Comparison of ENCODE assay signal across 19 cellular contexts in the genomic region with DNA sequence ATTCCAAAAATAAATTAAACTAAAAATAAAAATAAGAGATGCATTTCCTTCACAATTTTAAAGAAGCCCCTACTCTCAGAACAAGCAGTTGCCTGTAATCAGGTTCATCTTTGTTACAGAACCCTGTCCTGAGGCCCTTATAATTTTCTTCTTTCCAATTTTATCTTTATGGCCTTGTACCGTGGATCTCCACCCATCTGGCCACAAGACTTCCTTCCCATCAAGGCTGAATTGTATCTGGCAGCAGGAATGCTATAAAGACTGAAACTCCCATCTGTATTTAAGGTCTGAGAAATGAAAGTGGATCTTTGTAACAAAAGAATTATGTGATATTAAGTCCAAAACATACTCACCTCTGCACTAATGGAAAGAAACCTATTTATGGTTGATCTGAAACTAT.
A peak's percentile ranks its signal among the peaks of the same experiment; 100 is the strongest.
DNase-seq lines count a peak whose midpoint lies in the region; ATAC-seq and TF ChIP-seq lines count a peak whose summit lies in the region.
"Had no signal": no experiment of that assay in that cellular context is flagged by ENCODE, and none has a peak within 500 bp of the region (broad histone marks: within the 10 kb centered on the region; RNA-seq: fewer than 3 reads in every experiment).

No MANE protein-coding gene starts in this region.

- no peaks in the 10 kb centered on the region for H3K36me3 Mint-ChIP-seq in T-helper 17 cell (ENCODE audit: low read depth)

- H3K4me3 Mint-ChIP-seq in T-helper 17 cell, result peak overlapping the region; percentile 33
- H3K4me3 Mint-ChIP-seq: activated CD4-positive, alpha-beta memory T cell treated with anti-CD3 and anti-CD28 coated beads, Interleukin-2, amount 10 ng/mL, durations not matched to agents 7 days and 5 days; activated naive CD8-positive, alpha-beta T cell treated with anti-CD3 and anti-CD28 coated beads, Interleukin-2, amount 50 U/mL, for 24 hours; CD4-positive, CD25-positive, alpha-beta regulatory T cell; stimulated activated effector memory CD8-positive, alpha-beta T cell treated with anti-CD3 and anti-CD28 coated beads, Interleukin-12 subunit alpha, Interleukin-12 subunit beta, amount 100 ng/mL, for 72 hours had no signal

- no peak for TF ChIP-seq CTCF in left ventricle myocardium inferior (IDR thresholded peaks at IDR 0.05; ENCODE audit: borderline replicate concordance)
- TF ChIP-seq CTCF in prostate gland (IDR thresholded peaks at IDR 0.05), result no peak

- no peaks in the 10 kb centered on the region for H3K9me3 ChIP-seq in left ventricle myocardium inferior (replicated peaks)
- no peaks in the 10 kb centered on the region for H3K9me3 ChIP-seq in T-helper 17 cell (ENCODE audit: control insufficient read depth, low read length, poor library complexity, severe bottlenecking)
- H3K9me3 ChIP-seq in prostate gland, result no peaks in the 10 kb centered on the region
- H3K9me3 ChIP-seq: SJCRH30, tibial nerve had no signal

- H3K4me1 ChIP-seq in left ventricle myocardium inferior (peaks cover 16% of the 10 kb centered on the region), prostate gland (replicated peaks) (no peaks in the 10 kb centered on the region)

- H3K27me3 ChIP-seq in left ventricle myocardium inferior (ENCODE audit: low read depth) (no peaks in the 10 kb centered on the region), prostate gland (replicated peaks; ENCODE audit: insufficient read depth) (no peaks in the 10 kb centered on the region)
- H3K27me3 ChIP-seq: SJCRH30, tibial nerve had no signal

- H3K4me1 Mint-ChIP-seq in T-helper 17 cell, result peaks cover 16% of the 10 kb centered on the region

- H3K4me3 ChIP-seq in left ventricle myocardium inferior (no peak overlapping the region), prostate gland (no peak overlapping the region)
- H3K4me3 ChIP-seq: SJCRH30, tibial nerve had no signal

- no peak overlapping the region for H3K27ac Mint-ChIP-seq in T-helper 17 cell
- H3K27ac Mint-ChIP-seq: activated CD4-positive, alpha-beta memory T cell treated with anti-CD3 and anti-CD28 coated beads, Interleukin-2, amount 10 ng/mL, durations not matched to agents 7 days and 5 days; activated naive CD8-positive, alpha-beta T cell treated with anti-CD3 and anti-CD28 coated beads, Interleukin-2, amount 50 U/mL, for 24 hours; CD4-positive, CD25-positive, alpha-beta regulatory T cell; stimulated activated effector memory CD8-positive, alpha-beta T cell treated with anti-CD3 and anti-CD28 coated beads, Interleukin-12 subunit alpha, Interleukin-12 subunit beta, amount 100 ng/mL, for 72 hours had no signal

- 21% methylated on average over 1 of the region's 1 CpG for WGBS in prostate gland

- H3K27me3 Mint-ChIP-seq in T-helper 17 cell, result no peaks in the 10 kb centered on the region
- H3K27me3 Mint-ChIP-seq: activated CD4-positive, alpha-beta memory T cell treated with anti-CD3 and anti-CD28 coated beads, Interleukin-2, amount 10 ng/mL, durations not matched to agents 7 days and 5 days; activated naive CD8-positive, alpha-beta T cell treated with anti-CD3 and anti-CD28 coated beads, Interleukin-2, amount 50 U/mL, for 24 hours; CD4-positive, CD25-positive, alpha-beta regulatory T cell had no signal

- DNase-seq in left ventricle myocardium inferior (no peak), Right ventricle myocardium superior (no peak), T-helper 17 cell (no peak), fibroblast of peridontal ligament (ENCODE audit: extremely low read depth) (peak; percentile 36), prostate gland (ENCODE audit: low spot score) (no peak), CD1c-positive myeloid dendritic cell (ENCODE audit: extremely low spot score) (no peak), SKM-1 treated with dmso at 0.1 percent for 144 hours (lab: John Stamatoyannopoulos, UW; ENCODE audit: unreplicated experiment) (no peak)
- no peak for DNase-seq in activated CD4-positive, alpha-beta T cell treated with anti-CD3 and anti-CD28 coated beads for 1 hour
- DNase-seq: activated CD4-positive, alpha-beta memory T cell treated with anti-CD3 and anti-CD28 coated beads, Interleukin-2, amount 10 ng/mL, durations not matched to agents 7 days and 5 days; activated naive CD8-positive, alpha-beta T cell treated with anti-CD3 and anti-CD28 coated beads, Interleukin-2, amount 50 U/mL, for 24 hours; CD4-positive, CD25-positive, alpha-beta regulatory T cell; central memory CD4-positive, alpha-beta T cell; DND-41; NCI-H1694; occipital lobe; SJCRH30; small intestine had no signal

- intact Hi-C loops in left ventricle myocardium inferior (cut with micrococcal nuclease) (no loop called here), Right ventricle myocardium superior (cut with DNase I) (no loop called here), prostate gland (cut with DNase I) (no loop called here)

- ATAC-seq in Right ventricle myocardium superior (ENCODE audit: poor library complexity) (no peak), T-helper 17 cell (no peak)
- ATAC-seq: activated naive CD8-positive, alpha-beta T cell treated with anti-CD3 and anti-CD28 coated beads, Interleukin-2, amount 50 U/mL, for 24 hours; stimulated activated effector memory CD8-positive, alpha-beta T cell treated with anti-CD3 and anti-CD28 coated beads, Interleukin-12 subunit alpha, Interleukin-12 subunit beta, amount 100 ng/mL, for 72 hours had no signal

- TF ChIP-seq POLR2A in prostate gland (IDR thresholded peaks at IDR 0.05), result no peak

- H3K36me3 ChIP-seq in left ventricle myocardium inferior, result no peaks in the 10 kb centered on the region
- H3K36me3 ChIP-seq in prostate gland, result no peaks in the 10 kb centered on the region
- H3K36me3 ChIP-seq: tibial nerve had no signal

- H3K27ac ChIP-seq in left ventricle myocardium inferior (replicated peaks) (peak overlapping the region; percentile 53), prostate gland (no peak overlapping the region)
- H3K27ac ChIP-seq: SJCRH30, tibial nerve had no signal
